In the genomic region with DNA sequence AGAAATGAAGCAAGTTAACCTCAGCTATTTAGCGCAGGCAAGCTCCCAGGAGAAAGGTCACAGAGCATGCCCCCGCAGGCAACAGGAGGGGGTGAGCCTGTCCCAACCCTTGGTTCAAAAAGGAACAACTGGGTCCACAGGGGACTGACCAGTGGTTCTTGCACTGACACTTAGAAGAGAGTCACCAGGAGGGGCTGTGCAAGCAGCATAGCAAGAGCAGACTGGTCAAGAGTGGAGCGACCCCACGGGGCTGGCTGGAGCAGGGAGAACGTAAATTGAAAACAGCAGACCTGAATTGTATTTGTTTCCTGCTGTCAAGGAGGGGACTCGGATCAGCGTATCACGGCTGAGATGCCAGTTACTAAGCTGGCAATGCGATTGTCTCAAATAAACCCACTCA, we compare ENCODE assay signal across 1 cellular context.
TF ChIP-seq lines count a peak whose summit lies in the region.

No MANE protein-coding gene starts in this region.

TF ChIP-seq in GM23338, 12 proteins besides CTCF, POLR2A, EP300 and RAD21 (continued from another document):
- TF ChIP-seq, protein P1, sequence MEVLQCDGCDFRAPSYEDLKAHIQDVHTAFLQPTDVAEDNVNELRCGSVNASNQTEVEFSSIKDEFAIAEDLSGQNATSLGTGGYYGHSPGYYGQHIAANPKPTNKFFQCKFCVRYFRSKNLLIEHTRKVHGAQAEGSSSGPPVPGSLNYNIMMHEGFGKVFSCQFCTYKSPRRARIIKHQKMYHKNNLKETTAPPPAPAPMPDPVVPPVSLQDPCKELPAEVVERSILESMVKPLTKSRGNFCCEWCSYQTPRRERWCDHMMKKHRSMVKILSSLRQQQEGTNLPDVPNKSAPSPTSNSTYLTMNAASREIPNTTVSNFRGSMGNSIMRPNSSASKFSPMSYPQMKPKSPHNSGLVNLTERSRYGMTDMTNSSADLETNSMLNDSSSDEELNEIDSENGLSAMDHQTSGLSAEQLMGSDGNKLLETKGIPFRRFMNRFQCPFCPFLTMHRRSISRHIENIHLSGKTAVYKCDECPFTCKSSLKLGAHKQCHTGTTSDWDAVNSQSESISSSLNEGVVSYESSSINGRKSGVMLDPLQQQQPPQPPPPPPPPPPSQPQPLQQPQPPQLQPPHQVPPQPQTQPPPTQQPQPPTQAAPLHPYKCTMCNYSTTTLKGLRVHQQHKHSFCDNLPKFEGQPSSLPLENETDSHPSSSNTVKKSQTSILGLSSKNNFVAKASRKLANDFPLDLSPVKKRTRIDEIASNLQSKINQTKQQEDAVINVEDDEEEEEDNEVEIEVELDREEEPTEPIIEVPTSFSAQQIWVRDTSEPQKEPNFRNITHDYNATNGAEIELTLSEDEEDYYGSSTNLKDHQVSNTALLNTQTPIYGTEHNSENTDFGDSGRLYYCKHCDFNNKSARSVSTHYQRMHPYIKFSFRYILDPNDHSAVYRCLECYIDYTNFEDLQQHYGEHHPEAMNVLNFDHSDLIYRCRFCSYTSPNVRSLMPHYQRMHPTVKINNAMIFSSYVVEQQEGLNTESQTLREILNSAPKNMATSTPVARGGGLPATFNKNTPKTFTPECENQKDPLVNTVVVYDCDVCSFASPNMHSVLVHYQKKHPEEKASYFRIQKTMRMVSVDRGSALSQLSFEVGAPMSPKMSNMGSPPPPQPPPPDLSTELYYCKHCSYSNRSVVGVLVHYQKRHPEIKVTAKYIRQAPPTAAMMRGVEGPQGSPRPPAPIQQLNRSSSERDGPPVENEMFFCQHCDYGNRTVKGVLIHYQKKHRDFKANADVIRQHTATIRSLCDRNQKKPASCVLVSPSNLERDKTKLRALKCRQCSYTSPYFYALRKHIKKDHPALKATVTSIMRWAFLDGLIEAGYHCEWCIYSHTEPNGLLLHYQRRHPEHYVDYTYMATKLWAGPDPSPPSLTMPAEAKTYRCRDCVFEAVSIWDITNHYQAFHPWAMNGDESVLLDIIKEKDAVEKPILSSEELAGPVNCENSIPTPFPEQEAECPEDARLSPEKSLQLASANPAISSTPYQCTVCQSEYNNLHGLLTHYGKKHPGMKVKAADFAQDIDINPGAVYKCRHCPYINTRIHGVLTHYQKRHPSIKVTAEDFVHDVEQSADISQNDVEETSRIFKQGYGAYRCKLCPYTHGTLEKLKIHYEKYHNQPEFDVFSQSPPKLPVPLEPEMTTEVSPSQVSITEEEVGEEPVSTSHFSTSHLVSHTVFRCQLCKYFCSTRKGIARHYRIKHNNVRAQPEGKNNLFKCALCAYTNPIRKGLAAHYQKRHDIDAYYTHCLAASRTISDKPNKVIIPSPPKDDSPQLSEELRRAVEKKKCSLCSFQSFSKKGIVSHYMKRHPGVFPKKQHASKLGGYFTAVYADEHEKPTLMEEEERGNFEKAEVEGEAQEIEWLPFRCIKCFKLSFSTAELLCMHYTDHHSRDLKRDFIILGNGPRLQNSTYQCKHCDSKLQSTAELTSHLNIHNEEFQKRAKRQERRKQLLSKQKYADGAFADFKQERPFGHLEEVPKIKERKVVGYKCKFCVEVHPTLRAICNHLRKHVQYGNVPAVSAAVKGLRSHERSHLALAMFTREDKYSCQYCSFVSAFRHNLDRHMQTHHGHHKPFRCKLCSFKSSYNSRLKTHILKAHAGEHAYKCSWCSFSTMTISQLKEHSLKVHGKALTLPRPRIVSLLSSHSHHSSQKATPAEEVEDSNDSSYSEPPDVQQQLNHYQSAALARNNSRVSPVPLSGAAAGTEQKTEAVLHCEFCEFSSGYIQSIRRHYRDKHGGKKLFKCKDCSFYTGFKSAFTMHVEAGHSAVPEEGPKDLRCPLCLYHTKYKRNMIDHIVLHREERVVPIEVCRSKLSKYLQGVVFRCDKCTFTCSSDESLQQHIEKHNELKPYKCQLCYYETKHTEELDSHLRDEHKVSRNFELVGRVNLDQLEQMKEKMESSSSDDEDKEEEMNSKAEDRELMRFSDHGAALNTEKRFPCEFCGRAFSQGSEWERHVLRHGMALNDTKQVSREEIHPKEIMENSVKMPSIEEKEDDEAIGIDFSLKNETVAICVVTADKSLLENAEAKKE (CRISPR knock-in tag; IDR thresholded peaks at IDR 0.05), result no peak
- TF ChIP-seq STAT1 (IDR thresholded peaks at IDR 0.05; ENCODE audit: unreplicated experiment), result no peak
